In the genomic region with DNA sequence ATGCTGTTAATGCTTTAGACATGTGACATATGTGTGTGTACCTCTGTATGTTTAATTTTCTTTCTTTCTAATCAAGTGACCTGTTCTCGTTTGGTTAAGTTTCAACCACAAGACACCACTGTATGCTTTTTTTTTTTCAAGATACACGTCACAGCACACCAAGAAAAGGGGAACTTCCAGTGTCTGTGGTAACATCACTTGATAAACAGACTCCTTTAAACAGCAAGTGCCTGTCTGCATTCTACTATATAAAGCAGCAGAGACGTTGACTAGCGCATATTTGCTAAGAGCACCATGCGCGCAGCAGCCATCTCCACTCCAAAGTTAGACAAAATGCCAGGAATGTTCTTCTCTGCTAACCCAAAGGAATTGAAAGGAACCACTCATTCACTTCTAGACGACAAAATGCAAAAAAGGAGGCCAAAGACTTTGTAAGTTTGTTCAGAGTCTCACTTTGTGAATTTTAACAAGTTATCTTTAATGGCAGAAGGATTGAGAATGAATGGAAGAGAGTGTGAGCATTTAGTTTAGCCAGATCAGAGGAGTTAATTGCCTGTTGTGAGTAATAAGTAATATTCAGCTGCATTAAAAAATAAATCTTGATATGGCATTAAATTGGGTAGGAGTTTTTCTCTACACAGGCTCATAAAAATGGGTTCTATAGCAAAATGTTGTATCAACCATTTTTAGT, we compare ENCODE assay signal across 8 cellular contexts. TPM values are rescaled to one million over a fixed set of nuclear protein-coding genes. Genes with fewer than 3 reads are reported as not detected.
DNase-seq lines count a peak whose midpoint lies in the region; ATAC-seq, FAIRE-seq and TF ChIP-seq lines count a peak whose summit lies in the region.

A gene with protein sequence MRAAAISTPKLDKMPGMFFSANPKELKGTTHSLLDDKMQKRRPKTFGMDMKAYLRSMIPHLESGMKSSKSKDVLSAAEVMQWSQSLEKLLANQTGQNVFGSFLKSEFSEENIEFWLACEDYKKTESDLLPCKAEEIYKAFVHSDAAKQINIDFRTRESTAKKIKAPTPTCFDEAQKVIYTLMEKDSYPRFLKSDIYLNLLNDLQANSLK (plus strand): TSS at position 275 of the 691 bp plus-strand sequence. CDS start 20 bp downstream, at position 295.

- peak; percentile 99 for FAIRE-seq in GM18507 (lab: Jason Lieb, UNC)

- H3K9me3 ChIP-seq in Peyer's patch (no peaks in the 10 kb centered on the region), thymus (ENCODE audit: control insufficient read depth) (no peaks in the 10 kb centered on the region)

- H3K4me1 ChIP-seq in Peyer's patch (peaks cover 0 to 4% (median 0%) of the 10 kb centered on the region in 4 donors), thymus (ENCODE audit: control insufficient read depth, insufficient read depth, low read length) (peaks cover 3% of the 10 kb centered on the region)

- DNase-seq in GM18507 (ENCODE audit: extremely low spot score, insufficient read length, low read depth) (no peak), Peyer's patch (peak; percentile 51 to 90 (median 72)), midbrain (lab: John Stamatoyannopoulos, UW) (peak; percentile 52), NCI-H446 treated with DMSO at 0.1 percent for 48 hours (lab: John Stamatoyannopoulos, UW) (no peak), NCI-H1694 treated with DMSO at 0.1 percent for 48 hours (lab: John Stamatoyannopoulos, UW) (no peak)
- DNase-seq in activated naive CD4-positive, alpha-beta T cell (lab: John Stamatoyannopoulos, UW) = peak in 3 of 4 experiments; percentile 1 to 32 (median 5)

- no peaks in the 10 kb centered on the region for H3K27me3 ChIP-seq in Peyer's patch
- H3K27me3 ChIP-seq in thymus (ENCODE audit: control insufficient read depth, insufficient read depth) = no peaks in the 10 kb centered on the region

- no peak for TF ChIP-seq CTCF in Peyer's patch (IDR thresholded peaks at IDR 0.05)

- ATAC-seq in HG02763 (IDR thresholded peaks at IDR 0.05; ENCODE audit: unreplicated experiment) = peak; percentile 81

- H3K36me3 ChIP-seq in Peyer's patch = no peaks in the 10 kb centered on the region
- no peaks in the 10 kb centered on the region for H3K36me3 ChIP-seq in thymus (ENCODE audit: control insufficient read depth, insufficient read depth)

- H3K4me3 ChIP-seq in Peyer's patch (peak within 1 kb of the TSS; percentile 4 to 44 (median 28)), thymus (ENCODE audit: low read length) (peak within 1 kb of the TSS; percentile 44)

- H3K27ac ChIP-seq in Peyer's patch = peak within 1 kb of the TSS; percentile 65 to 70 (median 68)
- no peak within 1 kb of the TSS for H3K27ac ChIP-seq in thymus (ENCODE audit: low read depth)

- 10% methylated on average over 7 of the region's 7 CpGs for WGBS in thymus

- peak; percentile 87 to 89 for TF ChIP-seq POLR2A in Peyer's patch (IDR thresholded peaks at IDR 0.05)

RNA-seq across cellular contexts. Expression of the gene that starts here (rescaled TPM):
- total RNA-seq in Peyer's patch = 100 to 1,000 TPM in 1 of 4 donors, 10 to 100 TPM in 2, 1 to 10 TPM in 1; 5.3 to 149 (median 20.0) TPM
- 329 TPM for polyA plus RNA-seq in thymus

Comparison
In these comparisons a context has a peak if more than half of its experiments do, and no peak if none do; other contexts are left out.
1. DNase-seq: peak in Peyer's patch (3 of 3), activated naive CD4-positive, alpha-beta T cell (3 of 4) and midbrain (single experiment); none in GM18507 (single experiment), NCI-H446 treated with DMSO at 0.1 percent for 48 hours (single experiment) and NCI-H1694 treated with DMSO at 0.1 percent for 48 hours (single experiment).